8 cellular contexts compared by ENCODE assay signal in the genomic region with DNA sequence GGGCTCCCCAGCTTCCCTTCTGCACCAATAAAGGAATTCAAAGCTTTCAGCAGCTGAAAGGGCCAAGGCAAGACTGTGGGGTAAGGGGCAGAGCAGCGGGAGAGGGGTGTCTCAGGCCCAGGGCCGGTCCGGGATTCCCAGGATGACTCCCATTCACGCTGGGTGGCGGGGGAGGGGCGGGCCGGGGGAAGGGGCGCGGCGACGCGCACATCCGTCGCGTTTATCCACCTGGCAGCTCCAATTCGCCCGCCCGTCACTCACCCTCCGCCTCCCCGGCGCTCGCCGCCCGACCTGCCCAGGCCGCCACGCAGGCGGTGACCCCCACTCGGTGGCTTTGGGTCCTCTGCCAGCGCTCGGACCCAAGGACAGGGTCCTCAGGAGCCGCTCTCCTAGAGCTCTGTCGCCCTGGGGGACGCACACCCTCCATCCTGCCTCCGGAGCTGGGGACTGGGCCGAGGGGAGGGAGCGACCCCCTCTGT. TPM values are rescaled to one million over a fixed set of nuclear protein-coding genes. Genes with fewer than 3 reads are reported as not detected.
DNase-seq lines count a peak whose midpoint lies in the region; ATAC-seq and TF ChIP-seq lines count a peak whose summit lies in the region.

No MANE protein-coding gene starts in this region.

- in situ Hi-C loops in GM13977 (cut with MboI; ENCODE audit: low pct_unique_long_range_greater_than_20kb, low sequenced_read_pairs, unreplicated experiment), result no loop called here

- H3K9me3 ChIP-seq in SJCRH30 (replicated peaks), result no peaks in the 10 kb centered on the region

- ATAC-seq in HG03342 (IDR thresholded peaks at IDR 0.05; ENCODE audit: unreplicated experiment) (no peak), HG02840 (IDR thresholded peaks at IDR 0.05; ENCODE audit: low FRiP score, unreplicated experiment) (no peak)

- peak overlapping the region; percentile 65 for H3K4me3 Mint-ChIP-seq in progenitor cell of endocrine pancreas (ENCODE audit: low read depth)

- no peaks in the 10 kb centered on the region for H3K36me3 ChIP-seq in SJCRH30

- H3K4me3 ChIP-seq in SJCRH30, result peak overlapping the region; percentile 73
- peak overlapping the region; percentile 53 for H3K4me3 ChIP-seq in fibroblast of pulmonary artery (replicated peaks; ENCODE audit: low read depth, low read length)

- H3K4me1 ChIP-seq in SJCRH30, result peaks cover 29% of the 10 kb centered on the region

- H3K4me1 Mint-ChIP-seq in progenitor cell of endocrine pancreas (ENCODE audit: low read depth), result peaks cover 6% of the 10 kb centered on the region

- H3K9me3 Mint-ChIP-seq in progenitor cell of endocrine pancreas (ENCODE audit: low read depth), result no peaks in the 10 kb centered on the region

- H3K27me3 Mint-ChIP-seq in progenitor cell of endocrine pancreas, result peaks cover 42% of the 10 kb centered on the region

- H3K27ac Mint-ChIP-seq in progenitor cell of endocrine pancreas, result no peak overlapping the region

- peaks cover 15% of the 10 kb centered on the region; the same call in 1 of the 2 replicates for H3K27me3 ChIP-seq in SJCRH30

- peak; percentile 39 for DNase-seq in DMS79 treated with DMSO at 0.1 percent for 48 hours (lab: John Stamatoyannopoulos, UW)
- DNase-seq in DMS79 (lab: John Stamatoyannopoulos, UW), result no peak
- peak; percentile 28 to 50 for DNase-seq in SJCRH30
- DNase-seq in fibroblast of pulmonary artery (ENCODE audit: low read depth), result no peak
- no peak for DNase-seq in progenitor cell of endocrine pancreas (ENCODE audit: low spot score, unreplicated experiment)
- DNase-seq in GM13977 (ENCODE audit: low spot score), result no peak

- H3K36me3 Mint-ChIP-seq in progenitor cell of endocrine pancreas (ENCODE audit: insufficient read depth), result no peaks in the 10 kb centered on the region

- H3K27ac ChIP-seq in SJCRH30, result peak overlapping the region; percentile 22; the same call in 1 of the 2 replicates

- TF ChIP-seq CTCF in fibroblast of pulmonary artery (IDR thresholded peaks at IDR 0.05; ENCODE audit: low read length, missing control alignments) (no peak), progenitor cell of endocrine pancreas (IDR thresholded peaks at IDR 0.05; ENCODE audit: unreplicated experiment) (no peak), GM13977 (IDR thresholded peaks at IDR 0.05; ENCODE audit: extremely low read depth, insufficient read depth, missing control alignments) (no peak)

RNA-seq across cellular contexts. Expression of a gene that starts 3.7 kb away (rescaled TPM):
- 0.73 and 1.1 TPM in 2 replicates for total RNA-seq in SJCRH30 (2014; rRNA removed; shearing (Covaris generic))
- total RNA-seq in progenitor cell of endocrine pancreas, result 4.6 and 5.5 TPM in 2 replicates

RNA-seq across cellular contexts. Expression of a gene that starts 55.4 kb away (rescaled TPM):
- total RNA-seq in SJCRH30 (2014; rRNA removed; shearing (Covaris generic)), result 0.05 and 0.16 TPM in 2 replicates
- total RNA-seq in progenitor cell of endocrine pancreas, result 0.36 and 0.91 TPM in 2 replicates

RNA-seq across cellular contexts. Expression of a gene that starts 56.6 kb away (rescaled TPM):
- total RNA-seq in SJCRH30 (2014; rRNA removed; shearing (Covaris generic)), result 2.6 and 2.7 TPM in 2 replicates
- total RNA-seq in progenitor cell of endocrine pancreas, result 0.67 and 2.1 TPM in 2 replicates

Comparison
In these comparisons a context has a peak if more than half of its experiments do, and no peak if none do; other contexts are left out.
1. DNase-seq: peak in DMS79 treated with DMSO at 0.1 percent for 48 hours (single experiment) and SJCRH30 (2 of 2); none in DMS79 (single experiment), fibroblast of pulmonary artery (single experiment), progenitor cell of endocrine pancreas (single experiment) and GM13977 (single experiment).